Comparison of ENCODE assay signal across 8 cellular contexts in genomic region chr19:45405435-45406164, GRCh38. TPM values are rescaled to one million over a fixed set of nuclear protein-coding genes. Genes with fewer than 3 reads are reported as not detected.
DNase-seq lines count a peak whose midpoint lies in the region; ATAC-seq and TF ChIP-seq lines count a peak whose summit lies in the region.

No MANE protein-coding gene starts in this region.

- peak overlapping the region; percentile 96 to 97 for H3K27ac ChIP-seq in liver (ENCODE audit: low read depth in 1 of 2, low read length in 2 of 2)

- H3K27ac Mint-ChIP-seq in dendritic cell treated with granulocyte-macrophage colony-stimulating factor and Interleukin-4, amounts not matched to agents 40 ng/mL and 50 ng/mL, for 4 days = peak overlapping the region; percentile 90

- H3K4me1 ChIP-seq in liver (ENCODE audit: control insufficient read depth in 4 of 4, insufficient read depth in 4 of 4, low read length in 3 of 4) = peaks cover 10 to 35% (median 23%) of the 10 kb centered on the region in 4 donors

- POLR2A ChIA-PET in BJ (lab: Charles Lee) = interaction anchor here (1.0 kb wide), 1 partner anchor 19 kb away, joined by 3 read pairs; no protein-coding TSS in a partner anchor

- peaks cover 11% of the 10 kb centered on the region for H3K36me3 Mint-ChIP-seq in dendritic cell treated with granulocyte-macrophage colony-stimulating factor and Interleukin-4, amounts not matched to agents 40 ng/mL and 50 ng/mL, for 4 days (ENCODE audit: low read depth)

- H3K4me3 ChIP-seq in BJ (ENCODE audit: low read depth, low read length) (peak overlapping the region; percentile 92), liver (ENCODE audit: low read depth in 1 of 3, low read length in 3 of 3) (peak overlapping the region; percentile 48 to 82 (median 75))

- H3K36me3 ChIP-seq in BJ (ENCODE audit: control insufficient read depth, insufficient read depth, low read length) (no peaks in the 10 kb centered on the region), liver (ENCODE audit: control insufficient read depth in 4 of 4, insufficient read depth in 3 of 4, low read depth in 1 of 4, low read length in 3 of 4) (peaks cover 0 to 2% (median 0%) of the 10 kb centered on the region in 4 donors)

- H3K27me3 ChIP-seq in BJ (ENCODE audit: control insufficient read depth, insufficient read depth, low read length) (no peaks in the 10 kb centered on the region), liver (ENCODE audit: control insufficient read depth in 4 of 4, insufficient read depth in 4 of 4, low read length in 3 of 4) (no peaks in the 10 kb centered on the region)

- intact Hi-C loops in dendritic cell treated with granulocyte-macrophage colony-stimulating factor and Interleukin-4, amounts not matched to agents 40 ng/mL and 50 ng/mL, for 4 days (cut with micrococcal nuclease) = loop anchor here (1.0 kb wide), 1 partner anchor 18 kb away; the partner anchor contains the start of gene ERCC1

- TF ChIP-seq CTCF in BJ (IDR thresholded peaks at IDR 0.05; ENCODE audit: insufficient read depth, low read depth, low read length) = no peak
- TF ChIP-seq CTCF in liver (IDR thresholded peaks at IDR 0.05; ENCODE audit: low read depth, low read length, missing input control) = no peak

- H3K9me3 Mint-ChIP-seq in dendritic cell treated with granulocyte-macrophage colony-stimulating factor and Interleukin-4, amounts not matched to agents 40 ng/mL and 50 ng/mL, for 4 days = no peaks in the 10 kb centered on the region

- no peak for TF ChIP-seq RAD21 in liver (IDR thresholded peaks at IDR 0.05)

- DNase-seq in BJ (ENCODE audit: low read depth) (peak; percentile 67), NCI-H526 (lab: John Stamatoyannopoulos, UW) (peak; percentile 83 to 94)
- peak; percentile 83 for DNase-seq in activated CD4-positive, alpha-beta T cell treated with anti-CD3 and anti-CD28 coated beads, Interleukin-2, amount 50 U/mL, for 1 hour
- DNase-seq in stimulated activated CD4-positive, alpha-beta T cell treated with anti-CD3 and anti-CD28 coated beads, Interleukin-4, amount 100 ng/mL, for 1 hour = peak; percentile 83

- TF ChIP-seq POLR2A in GM19193 (IDR thresholded peaks at IDR 0.05; ENCODE audit: extremely low read depth, insufficient read depth, insufficient read length) = peak; percentile 46

- H3K9ac ChIP-seq in liver (ENCODE audit: low read depth in 1 of 2, low read length in 2 of 2) = peak overlapping the region; percentile 73 to 83

- H3K9me3 ChIP-seq in liver (ENCODE audit: control insufficient read depth in 4 of 4, low read length in 3 of 4) = no peaks in the 10 kb centered on the region

- H3K4me1 Mint-ChIP-seq in dendritic cell treated with granulocyte-macrophage colony-stimulating factor and Interleukin-4, amounts not matched to agents 40 ng/mL and 50 ng/mL, for 4 days (ENCODE audit: low read depth) = peaks cover 68% of the 10 kb centered on the region

- H3K27me3 Mint-ChIP-seq in dendritic cell treated with granulocyte-macrophage colony-stimulating factor and Interleukin-4, amounts not matched to agents 40 ng/mL and 50 ng/mL, for 4 days = peaks cover 36% of the 10 kb centered on the region

- under 1% methylated on average over 45 of the region's 45 CpGs for WGBS in liver

- CTCF ChIA-PET in BJ (lab: Yijun Ruan, JAX) = interaction anchor here (0.6 to 1.0 kb wide), 5 partner anchors 11 to 379 kb away, joined by 3 to 5 read pairs (median 4); no protein-coding TSS in a partner anchor

- peak overlapping the region; percentile 95 for H3K4me3 Mint-ChIP-seq in dendritic cell treated with granulocyte-macrophage colony-stimulating factor and Interleukin-4, amounts not matched to agents 40 ng/mL and 50 ng/mL, for 4 days

- peak; percentile 39 for ATAC-seq in HG03378 (IDR thresholded peaks at IDR 0.05; ENCODE audit: unreplicated experiment)

TF ChIP-seq in liver, 16 proteins besides CTCF, POLR2A, EP300 and RAD21:
- TF ChIP-seq SP1 (IDR thresholded peaks at IDR 0.05) = no peak
- TF ChIP-seq RXRA (IDR thresholded peaks at IDR 0.05) = peak in 1 of 2 donors; percentile 43
- TF ChIP-seq TAF1 (conservative IDR thresholded peaks at IDR 0.05) = no peak
- TF ChIP-seq MAX (IDR thresholded peaks at IDR 0.05) = no peak
- TF ChIP-seq GABPA (IDR thresholded peaks at IDR 0.05 in 1 of 2, conservative IDR thresholded peaks at IDR 0.05 in 1 of 2) = no peak
- peak; percentile 5 for TF ChIP-seq HNF4G (IDR thresholded peaks at IDR 0.05)
- TF ChIP-seq, protein P1, sequence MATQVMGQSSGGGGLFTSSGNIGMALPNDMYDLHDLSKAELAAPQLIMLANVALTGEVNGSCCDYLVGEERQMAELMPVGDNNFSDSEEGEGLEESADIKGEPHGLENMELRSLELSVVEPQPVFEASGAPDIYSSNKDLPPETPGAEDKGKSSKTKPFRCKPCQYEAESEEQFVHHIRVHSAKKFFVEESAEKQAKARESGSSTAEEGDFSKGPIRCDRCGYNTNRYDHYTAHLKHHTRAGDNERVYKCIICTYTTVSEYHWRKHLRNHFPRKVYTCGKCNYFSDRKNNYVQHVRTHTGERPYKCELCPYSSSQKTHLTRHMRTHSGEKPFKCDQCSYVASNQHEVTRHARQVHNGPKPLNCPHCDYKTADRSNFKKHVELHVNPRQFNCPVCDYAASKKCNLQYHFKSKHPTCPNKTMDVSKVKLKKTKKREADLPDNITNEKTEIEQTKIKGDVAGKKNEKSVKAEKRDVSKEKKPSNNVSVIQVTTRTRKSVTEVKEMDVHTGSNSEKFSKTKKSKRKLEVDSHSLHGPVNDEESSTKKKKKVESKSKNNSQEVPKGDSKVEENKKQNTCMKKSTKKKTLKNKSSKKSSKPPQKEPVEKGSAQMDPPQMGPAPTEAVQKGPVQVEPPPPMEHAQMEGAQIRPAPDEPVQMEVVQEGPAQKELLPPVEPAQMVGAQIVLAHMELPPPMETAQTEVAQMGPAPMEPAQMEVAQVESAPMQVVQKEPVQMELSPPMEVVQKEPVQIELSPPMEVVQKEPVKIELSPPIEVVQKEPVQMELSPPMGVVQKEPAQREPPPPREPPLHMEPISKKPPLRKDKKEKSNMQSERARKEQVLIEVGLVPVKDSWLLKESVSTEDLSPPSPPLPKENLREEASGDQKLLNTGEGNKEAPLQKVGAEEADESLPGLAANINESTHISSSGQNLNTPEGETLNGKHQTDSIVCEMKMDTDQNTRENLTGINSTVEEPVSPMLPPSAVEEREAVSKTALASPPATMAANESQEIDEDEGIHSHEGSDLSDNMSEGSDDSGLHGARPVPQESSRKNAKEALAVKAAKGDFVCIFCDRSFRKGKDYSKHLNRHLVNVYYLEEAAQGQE (IDR thresholded peaks at IDR 0.05) = no peak
- TF ChIP-seq, protein P2, sequence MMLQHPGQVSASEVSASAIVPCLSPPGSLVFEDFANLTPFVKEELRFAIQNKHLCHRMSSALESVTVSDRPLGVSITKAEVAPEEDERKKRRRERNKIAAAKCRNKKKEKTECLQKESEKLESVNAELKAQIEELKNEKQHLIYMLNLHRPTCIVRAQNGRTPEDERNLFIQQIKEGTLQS (IDR thresholded peaks at IDR 0.05) = peak; percentile 44
- TF ChIP-seq HNF4A (conservative IDR thresholded peaks at IDR 0.05) = no peak
- TF ChIP-seq ZBTB33 (IDR thresholded peaks at IDR 0.05) = peak; percentile 17
- TF ChIP-seq JUND (IDR thresholded peaks at IDR 0.05) = peak; percentile 77 to 82
- TF ChIP-seq FOXA2 (IDR thresholded peaks at IDR 0.05) = no peak
- TF ChIP-seq NR2F2 (IDR thresholded peaks at IDR 0.05) = no peak
- peak; percentile 83 to 92 for TF ChIP-seq EGR1 (IDR thresholded peaks at IDR 0.05; ENCODE audit: low read depth in 2 of 2)
- no peak for TF ChIP-seq FOXA1 (IDR thresholded peaks at IDR 0.05)
- TF ChIP-seq YY1 (IDR thresholded peaks at IDR 0.05) = no peak
TF ChIP-seq in liver: peak in this region for 6.

RNA-seq across cellular contexts. Expression of gene PPP1R13L, which starts 0.7 kb away (rescaled TPM):
- polyA plus RNA-seq in BJ (2011; rRNA removed) (5.4 and 12.3 TPM in 2 replicates), liver (1 to 10 TPM; 3.3 to 7.7 TPM)
- polyA minus RNA-seq in BJ (2011; rRNA and poly(A)+ RNA removed) = 8.8 and 18.1 TPM in 2 replicates
- total RNA-seq in liver = 1 to 10 TPM in 1 of 2 donors, under 1 TPM in 1; 0.51 to 6.5 TPM

RNA-seq across cellular contexts. Expression of gene POLR1G, which starts 0.8 kb away (rescaled TPM):
- 3.0 and 3.6 TPM in 2 replicates for polyA plus RNA-seq in BJ (2011; rRNA removed)
- 2.3 and 4.1 TPM in 2 replicates for polyA minus RNA-seq in BJ (2011; rRNA and poly(A)+ RNA removed)
- 1 to 10 TPM; 1.9 TPM for total RNA-seq in liver
- polyA plus RNA-seq in liver = 1 to 10 TPM; 1.1 to 2.4 TPM

RNA-seq across cellular contexts. Expression of gene ERCC1, which starts 18.1 kb away (rescaled TPM):
- polyA plus RNA-seq in BJ (2011; rRNA removed) (84.3 and 121 TPM in 2 replicates), liver (10 to 100 TPM; 19.2 to 28.7 TPM)
- polyA minus RNA-seq in BJ (2011; rRNA and poly(A)+ RNA removed) = 69.3 and 116 TPM in 2 replicates
- 10 to 100 TPM; 19.3 to 24.7 TPM for total RNA-seq in liver

RNA-seq across cellular contexts. Expression of gene ERCC2, which starts 35.2 kb away (rescaled TPM):
- polyA plus RNA-seq in BJ (2011; rRNA removed) (63.7 and 94.6 TPM in 2 replicates), liver (1 to 10 TPM; 3.3 to 8.2 TPM)
- 48.9 and 49.9 TPM in 2 replicates for polyA minus RNA-seq in BJ (2011; rRNA and poly(A)+ RNA removed)
- 1 to 10 TPM; 8.3 to 8.7 TPM for total RNA-seq in liver

Comparison
In these comparisons a context has a peak if more than half of its experiments do, and no peak if none do; other contexts are left out.
1. Peak in every context shown above with its lines: DNase-seq, ATAC-seq, H3K4me3 ChIP-seq and H3K27ac ChIP-seq.